8 cellular contexts compared by ENCODE assay signal in genomic region chr4:4289055-4289454, GRCh38. TPM values are rescaled to one million over a fixed set of nuclear protein-coding genes. Genes with fewer than 3 reads are reported as not detected.
DNase-seq lines count a peak whose midpoint lies in the region; ATAC-seq, FAIRE-seq and TF ChIP-seq lines count a peak whose summit lies in the region.

No MANE protein-coding gene starts in this region.

- H3K9me3 ChIP-seq in astrocyte (ENCODE audit: insufficient read depth, low read depth, low read length), result no peaks in the 10 kb centered on the region

- no peaks in the 10 kb centered on the region for H3K27me3 ChIP-seq in astrocyte (ENCODE audit: insufficient read depth, low read length)

- H3K4me3 ChIP-seq in astrocyte (ENCODE audit: insufficient read depth, low read depth, low read length) (peak overlapping the region; percentile 91), lower leg skin (ENCODE audit: low read depth, poor library complexity, severe bottlenecking) (peak overlapping the region; percentile 70)

- H3K4me1 ChIP-seq in astrocyte (ENCODE audit: insufficient read depth, low read length), result peaks cover 15% of the 10 kb centered on the region

- H3K4me2 ChIP-seq in astrocyte (ENCODE audit: low read length), result peak overlapping the region; percentile 100

- H3K36me3 Mint-ChIP-seq in activated naive CD4-positive, alpha-beta T cell treated with anti-CD3 and anti-CD28 coated beads, Interleukin-2, amount 50 U/mL, for 24 hours, result peaks cover 3% of the 10 kb centered on the region
- no peaks in the 10 kb centered on the region for H3K36me3 Mint-ChIP-seq in astrocyte (ENCODE audit: low read depth, unreplicated experiment)
- H3K36me3 Mint-ChIP-seq in type B pancreatic cell, result peaks cover under 1% of the 10 kb centered on the region

- no peak overlapping the region for H2AFZ ChIP-seq in astrocyte (ENCODE audit: low read depth, low read length)

- H3K27ac Mint-ChIP-seq in activated naive CD4-positive, alpha-beta T cell treated with anti-CD3 and anti-CD28 coated beads, Interleukin-2, amount 50 U/mL, for 24 hours, result no peak overlapping the region
- H3K27ac Mint-ChIP-seq in astrocyte (ENCODE audit: unreplicated experiment) (no peak overlapping the region), type B pancreatic cell (peak overlapping the region; percentile 90)

- peak overlapping the region; percentile 87 for H3K9ac ChIP-seq in astrocyte (ENCODE audit: low read length)

- peak overlapping the region; percentile 24 for H3K27ac ChIP-seq in astrocyte (ENCODE audit: low read depth, low read length)

- peaks cover 60% of the 10 kb centered on the region for H3K4me1 Mint-ChIP-seq in activated naive CD4-positive, alpha-beta T cell treated with anti-CD3 and anti-CD28 coated beads, Interleukin-2, amount 50 U/mL, for 24 hours
- H3K4me1 Mint-ChIP-seq in astrocyte (ENCODE audit: low read depth, unreplicated experiment) (peaks cover 24% of the 10 kb centered on the region), type B pancreatic cell (ENCODE audit: unreplicated experiment) (peaks cover 26% of the 10 kb centered on the region)

- TF ChIP-seq CTCF in astrocyte (IDR thresholded peaks at IDR 0.05; ENCODE audit: insufficient read depth, low read depth, low read length) (no peak), lower leg skin (IDR thresholded peaks at IDR 0.05) (no peak), type B pancreatic cell (conservative IDR thresholded peaks at IDR 0.05) (no peak)

- peaks cover 78% of the 10 kb centered on the region for H3K79me2 ChIP-seq in astrocyte (ENCODE audit: insufficient read depth, low read length)

- H3K27me3 Mint-ChIP-seq in activated naive CD4-positive, alpha-beta T cell treated with anti-CD3 and anti-CD28 coated beads, Interleukin-2, amount 50 U/mL, for 24 hours, result no peaks in the 10 kb centered on the region
- H3K27me3 Mint-ChIP-seq in astrocyte (ENCODE audit: low read depth, unreplicated experiment) (no peaks in the 10 kb centered on the region), type B pancreatic cell (no peaks in the 10 kb centered on the region)

- no peak for FAIRE-seq in astrocyte (lab: Jason Lieb, UNC)

- intact Hi-C loops in lower leg skin (cut with DNase I; ENCODE audit: low total_unique reads) (no loop called here), left colon (cut with DNase I, micrococcal nuclease) (no loop called here)

- ATAC-seq in left colon (no peak), HG03175 (IDR thresholded peaks at IDR 0.05; ENCODE audit: unreplicated experiment) (no peak)

- WGBS in lower leg skin, 2 donors, result 23 to 39% methylated on average over 3 of the region's 3 CpGs

- no peaks in the 10 kb centered on the region for H3K9me3 Mint-ChIP-seq in activated naive CD4-positive, alpha-beta T cell treated with anti-CD3 and anti-CD28 coated beads, Interleukin-2, amount 50 U/mL, for 24 hours
- H3K9me3 Mint-ChIP-seq in astrocyte (ENCODE audit: unreplicated experiment) (no peaks in the 10 kb centered on the region), type B pancreatic cell (no peaks in the 10 kb centered on the region)

- TF ChIP-seq POLR2A in lower leg skin (IDR thresholded peaks at IDR 0.05), result no peak

- H3K36me3 ChIP-seq in astrocyte (ENCODE audit: insufficient read depth, low read length), result peaks cover 7% of the 10 kb centered on the region

- DNase-seq in activated naive CD4-positive, alpha-beta T cell (lab: John Stamatoyannopoulos, UW), result no peak
- DNase-seq in astrocyte (ENCODE audit: low read depth) (no peak), lower leg skin (ENCODE audit: low spot score in 2 of 2) (no peak), type B pancreatic cell (ENCODE audit: extremely low spot score, unreplicated experiment) (no peak), left colon (no peak), GM03348 (ENCODE audit: low spot score) (no peak)

- peaks cover 48% of the 10 kb centered on the region for H4K20me1 ChIP-seq in astrocyte (ENCODE audit: insufficient read depth, low read length)

- H3K4me3 Mint-ChIP-seq in activated naive CD4-positive, alpha-beta T cell treated with anti-CD3 and anti-CD28 coated beads, Interleukin-2, amount 50 U/mL, for 24 hours, result peak overlapping the region; percentile 93
- H3K4me3 Mint-ChIP-seq in astrocyte (ENCODE audit: unreplicated experiment), result peak overlapping the region; percentile 96
- peak overlapping the region; percentile 96 for H3K4me3 Mint-ChIP-seq in type B pancreatic cell

RNA-seq across cellular contexts. Expression of gene LYAR, which starts 0.9 kb away (rescaled TPM):
- total RNA-seq in astrocyte, result 12.0 and 13.5 TPM in 2 replicates
- total RNA-seq in lower leg skin, result 10 to 100 TPM in 2 of 4 donors, 1 to 10 TPM in 2; 5.9 to 13.2 (median 10.0) TPM
- 12.4 and 18.6 TPM in 2 replicates for total RNA-seq in type B pancreatic cell (ENCODE audit: low replicate concordance)
- 1 to 10 TPM; 5.7 to 7.1 TPM for total RNA-seq in left colon

RNA-seq across cellular contexts. Expression of gene ZBTB49, which starts 1.0 kb away (rescaled TPM):
- 4.4 and 5.5 TPM in 2 replicates for total RNA-seq in astrocyte
- total RNA-seq in lower leg skin, result 10 to 100 TPM in 1 of 4 donors, 1 to 10 TPM in 3; 4.9 to 29.5 (median 6.9) TPM
- total RNA-seq in type B pancreatic cell (ENCODE audit: low replicate concordance), result 7.8 and 9.7 TPM in 2 replicates
- total RNA-seq in left colon, result 1 to 10 TPM; 3.8 to 5.5 TPM

RNA-seq across cellular contexts. Expression of gene TMEM128, which starts 41.0 kb away (rescaled TPM):
- total RNA-seq in astrocyte (15.2 and 15.9 TPM in 2 replicates), lower leg skin (10 to 100 TPM; 19.5 to 24.5 (median 20.6) TPM), type B pancreatic cell (ENCODE audit: low replicate concordance) (20.1 and 21.8 TPM in 2 replicates), left colon (10 to 100 TPM; 20.0 to 25.7 TPM)
